Comparison of ENCODE assay signal across 1 cellular context in genomic region chr11:57482782-57483569, GRCh38.
TF ChIP-seq lines count a peak whose summit lies in the region.

No MANE protein-coding gene starts in this region.

TF ChIP-seq in GM12878, 131 proteins besides CTCF, POLR2A, EP300 and RAD21 (continues in another document):
- TF ChIP-seq NKRF (conservative IDR thresholded peaks at IDR 0.05), result no peak
- TF ChIP-seq NBN (IDR thresholded peaks at IDR 0.05), result no peak
- no peak for TF ChIP-seq POU2F2 (IDR thresholded peaks at IDR 0.05; ENCODE audit: borderline replicate concordance, low read depth, low read length)
- 0 out of 2 replicates have a peak, but pooled peaks have one; percentile 24 for TF ChIP-seq EED (IDR thresholded peaks at IDR 0.05; ENCODE audit: low read depth)
- no peak for TF ChIP-seq HDAC2 (IDR thresholded peaks at IDR 0.05)
- TF ChIP-seq PRDM15 (CRISPR knock-in tag; IDR thresholded peaks at IDR 0.05), result no peak
- TF ChIP-seq WRNIP1 (IDR thresholded peaks at IDR 0.05; ENCODE audit: borderline replicate concordance, low read depth, low read length), result no peak
- TF ChIP-seq IKZF1 (conservative IDR thresholded peaks at IDR 0.05), result peak; percentile 51; the same call in 1 of the 2 replicates
- no peak for TF ChIP-seq NFXL1 (IDR thresholded peaks at IDR 0.05; ENCODE audit: borderline replicate concordance)
- peak; percentile 35 for TF ChIP-seq BCL3 (IDR thresholded peaks at IDR 0.05; ENCODE audit: borderline replicate concordance, insufficient read depth, low read depth, low read length, poor library complexity, severe bottlenecking)
- TF ChIP-seq MEF2A (IDR thresholded peaks at IDR 0.05; ENCODE audit: insufficient read depth, low read depth, low read length), result no peak
- TF ChIP-seq MAX (IDR thresholded peaks at IDR 0.05; ENCODE audit: low read depth, low read length), result peak; percentile 91
- no peak for TF ChIP-seq GABPA (IDR thresholded peaks at IDR 0.05; ENCODE audit: low read depth)
- TF ChIP-seq SIN3A (IDR thresholded peaks at IDR 0.05; ENCODE audit: low read depth, low read length), result no peak
- peak; percentile 19 for TF ChIP-seq KLF5 (IDR thresholded peaks at IDR 0.05; ENCODE audit: partially characterized antibody)
- no peak for TF ChIP-seq SREBF2 (IDR thresholded peaks at IDR 0.05; ENCODE audit: low read length)
- peak; percentile 65; the same call in 1 of the 2 replicates for TF ChIP-seq YY1 (IDR thresholded peaks at IDR 0.05; ENCODE audit: low read depth, low read length)
- no peak for TF ChIP-seq ZBTB33 (IDR thresholded peaks at IDR 0.05)
- TF ChIP-seq SUZ12 (IDR thresholded peaks at IDR 0.05; ENCODE audit: unreplicated experiment), result no peak
- TF ChIP-seq ZBTB4 (CRISPR knock-in tag; IDR thresholded peaks at IDR 0.05), result no peak
- TF ChIP-seq ZNF622 (IDR thresholded peaks at IDR 0.05), result no peak
- TF ChIP-seq ZSCAN29 (IDR thresholded peaks at IDR 0.05), result no peak
- TF ChIP-seq NR2C2 (IDR thresholded peaks at IDR 0.05; ENCODE audit: borderline replicate concordance, control insufficient read depth, insufficient read length, low read depth), result no peak
- peak; percentile 74; the same call in 1 of the 2 replicates for TF ChIP-seq SMARCA5 (IDR thresholded peaks at IDR 0.05)
- TF ChIP-seq SPI1 (IDR thresholded peaks at IDR 0.05; ENCODE audit: borderline replicate concordance, insufficient read depth, low read depth, low read length), result no peak
- 0 out of 4 replicates have a peak, but pooled peaks have one; percentile 22 to 34 for TF ChIP-seq IKZF2 (IDR thresholded peaks at IDR 0.05)
- TF ChIP-seq BRCA1 (IDR thresholded peaks at IDR 0.05; ENCODE audit: low read depth, low read length), result no peak
- peak; percentile 52; the same call in 1 of the 2 replicates for TF ChIP-seq ZNF217 (IDR thresholded peaks at IDR 0.05)
- no peak for TF ChIP-seq IRF5 (IDR thresholded peaks at IDR 0.05; ENCODE audit: borderline replicate concordance)
- peak; percentile 65 for TF ChIP-seq USF1 (IDR thresholded peaks at IDR 0.05; ENCODE audit: borderline replicate concordance, extremely low read length, insufficient read depth, low read depth, low read length)
- no peak for TF ChIP-seq NFYA (IDR thresholded peaks at IDR 0.05; ENCODE audit: borderline replicate concordance, low read depth, low read length)
- peak; percentile 88 for TF ChIP-seq MYC (IDR thresholded peaks at IDR 0.05; ENCODE audit: insufficient read depth, insufficient read length, insufficient replicate concordance, low read length, severe bottlenecking)
- TF ChIP-seq ZNF207 (IDR thresholded peaks at IDR 0.05; ENCODE audit: borderline replicate concordance), result no peak
- no peak for TF ChIP-seq ZZZ3 (IDR thresholded peaks at IDR 0.05; ENCODE audit: control insufficient read depth, insufficient read length, low read depth)
- TF ChIP-seq MXI1 (IDR thresholded peaks at IDR 0.05; ENCODE audit: low read depth, low read length), result peak; percentile 79
- no peak for TF ChIP-seq YBX1 (IDR thresholded peaks at IDR 0.05)
- TF ChIP-seq SREBF1 (IDR thresholded peaks at IDR 0.05; ENCODE audit: low read length), result no peak
- 0 out of 2 replicates have a peak, but pooled peaks have one; percentile 63 for TF ChIP-seq DPF2 (IDR thresholded peaks at IDR 0.05)
- TF ChIP-seq LARP7 (IDR thresholded peaks at IDR 0.05), result peak; percentile 44; the same call in 1 of the 2 replicates
- TF ChIP-seq TCF12 (IDR thresholded peaks at IDR 0.05; ENCODE audit: low read depth, low read length), result no peak
- no peak for TF ChIP-seq TARDBP (IDR thresholded peaks at IDR 0.05; ENCODE audit: borderline replicate concordance)
- no peak for TF ChIP-seq TAF1 (IDR thresholded peaks at IDR 0.05; ENCODE audit: borderline replicate concordance, low read depth, low read length)
- TF ChIP-seq REST (IDR thresholded peaks at IDR 0.05; ENCODE audit: low read depth, low read length), result no peak
- peak; percentile 66; the same call in 1 of the 2 replicates for TF ChIP-seq GATAD2B (conservative IDR thresholded peaks at IDR 0.05; ENCODE audit: low read depth)
